In the genomic region with DNA sequence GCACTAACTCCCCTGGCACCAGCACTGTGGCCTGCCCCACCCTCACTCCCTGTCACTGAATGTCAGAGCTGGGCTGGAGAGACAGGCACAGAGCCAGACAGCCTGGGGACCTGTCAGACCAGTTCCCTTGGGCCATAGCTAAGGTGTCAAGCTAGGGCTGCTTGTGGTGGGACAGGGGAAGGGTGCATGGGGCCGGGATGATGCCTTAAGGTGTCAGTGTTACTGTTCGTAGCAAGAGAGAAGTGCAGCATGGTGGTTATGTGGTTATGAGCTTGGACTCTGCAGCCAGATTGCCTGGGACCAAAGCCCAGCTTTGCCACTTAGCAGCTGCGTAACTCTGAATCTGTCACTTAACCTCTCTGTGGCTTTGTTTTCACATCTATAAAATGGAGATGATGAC, we compare ENCODE assay signal across 8 cellular contexts. TPM values are rescaled to one million over a fixed set of nuclear protein-coding genes. Genes with fewer than 3 reads are reported as not detected.
DNase-seq lines count a peak whose midpoint lies in the region; ATAC-seq and TF ChIP-seq lines count a peak whose summit lies in the region.
"Had no signal": no experiment of that assay in that cellular context is flagged by ENCODE, and none has a peak within 500 bp of the region (broad histone marks: within the 10 kb centered on the region; RNA-seq: fewer than 3 reads in every experiment).

No MANE protein-coding gene starts in this region.

- no peaks in the 10 kb centered on the region for H3K9me2 ChIP-seq in OCI-LY7 (ENCODE audit: insufficient read depth, low read length)

- no peaks in the 10 kb centered on the region for H3K27me3 ChIP-seq in esophagus (ENCODE audit: control insufficient read depth in 1 of 2, insufficient read depth in 2 of 2, low read length in 2 of 2)

- WGBS in esophagus, 2 donors: 39 to 51% methylated on average over 3 of the region's 3 CpGs

- H3K4me2 ChIP-seq in OCI-LY7 (ENCODE audit: low read length): no peak overlapping the region

- CTCF ChIA-PET in OCI-LY7 (lab: Charles Lee; ENCODE audit: unreplicated experiment): interaction anchor here (2.0 kb wide), 1 partner anchor 14 kb away, joined by 6 read pairs; no protein-coding TSS in a partner anchor

- no peak overlapping the region for H2AFZ ChIP-seq in OCI-LY7 (ENCODE audit: low read length)

- H3K4me1 ChIP-seq in esophagus (ENCODE audit: control insufficient read depth in 2 of 2, insufficient read depth in 2 of 2, low read length in 1 of 2) (peaks cover 9 to 39% of the 10 kb centered on the region in 2 donors), OCI-LY7 (ENCODE audit: insufficient read depth, low read length, poor library complexity, severe bottlenecking) (peaks cover 59% of the 10 kb centered on the region)

- POLR2A ChIA-PET in OCI-LY7 (lab: Charles Lee): interaction anchor here (1.5 to 6.7 kb wide), 3 partner anchors 12 to 17 kb away, joined by 3 to 44 read pairs (median 9); no protein-coding TSS in a partner anchor

- peak; percentile 70 for DNase-seq in superior temporal gyrus (ENCODE audit: extremely low spot score)
- DNase-seq in foreskin melanocyte: no peak
- DNase-seq in OCI-LY7 (ENCODE audit: low spot score): no peak
- no peak for DNase-seq in amniotic stem cell (lab: John Stamatoyannopoulos, UW)
- DNase-seq: activated naive CD4-positive, alpha-beta T cell treated with anti-CD3 and anti-CD28 coated beads, Interleukin-2, amount 50 U/mL, for 16 hours had no signal

- TF ChIP-seq CTCF in OCI-LY7 (conservative IDR thresholded peaks at IDR 0.05; ENCODE audit: low read length): no peak

- no TSS peak for BruUV-seq in OCI-LY7 (replicated peaks; lab: Mats Ljungman, UMichigan)

- H3K9me3 ChIP-seq in esophagus (ENCODE audit: control insufficient read depth in 2 of 2, insufficient read depth in 1 of 2, low read depth in 1 of 2, low read length in 1 of 2): no peaks in the 10 kb centered on the region
- H3K9me3 ChIP-seq in OCI-LY7 (ENCODE audit: low read length): no peaks in the 10 kb centered on the region

- no peak overlapping the region for H3K4me3 ChIP-seq in esophagus (ENCODE audit: low read depth in 1 of 2, low read length in 2 of 2)
- no peak overlapping the region for H3K4me3 ChIP-seq in OCI-LY7 (ENCODE audit: low read depth, low read length, poor library complexity, severe bottlenecking)

- ATAC-seq in GM19438 (IDR thresholded peaks at IDR 0.05; ENCODE audit: low read depth, unreplicated experiment) (peak; percentile 16), HG03571 (IDR thresholded peaks at IDR 0.05; ENCODE audit: unreplicated experiment) (peak; percentile 12)

- H3K36me3 ChIP-seq in esophagus (ENCODE audit: control insufficient read depth in 2 of 2, insufficient read depth in 2 of 2, low read length in 1 of 2): peaks cover 0 to 8% of the 10 kb centered on the region in 2 donors
- no peaks in the 10 kb centered on the region for H3K36me3 ChIP-seq in OCI-LY7 (ENCODE audit: insufficient read depth, low read length)

- H3K79me2 ChIP-seq in OCI-LY7 (ENCODE audit: insufficient read depth, low read depth, low read length): no peaks in the 10 kb centered on the region

- no peaks in the 10 kb centered on the region for H4K20me1 ChIP-seq in OCI-LY7 (ENCODE audit: insufficient read depth, low read length)

- intact Hi-C loops in OCI-LY7 (cut with micrococcal nuclease; ENCODE audit: unreplicated experiment): no loop called here

- H3K27ac ChIP-seq in esophagus (ENCODE audit: low read depth in 2 of 2, low read length in 1 of 2): peak overlapping the region; percentile 83 to 92
- H3K27ac ChIP-seq in OCI-LY7 (ENCODE audit: low read depth, low read length, poor library complexity, severe bottlenecking): no peak overlapping the region

RNA-seq across cellular contexts. Expression of gene RAPGEF3, which starts 3.8 kb away (rescaled TPM):
- 10 to 100 TPM; 23.2 to 75.2 TPM for polyA plus RNA-seq in esophagus
- total RNA-seq in OCI-LY7 (2014; rRNA removed; shearing (Covaris generic)): 0.69 and 0.80 TPM in 2 replicates
- 2.9 and 4.7 TPM in 2 replicates for total RNA-seq in OCI-LY7 (2022)

RNA-seq across cellular contexts. Expression of gene SLC48A1, which starts 18.2 kb away (rescaled TPM):
- 10 to 100 TPM; 17.7 to 20.6 TPM for polyA plus RNA-seq in esophagus
- 3.8 and 9.6 TPM in 2 replicates for total RNA-seq in OCI-LY7 (2014; rRNA removed; shearing (Covaris generic))
- total RNA-seq in OCI-LY7 (2022): 8.6 and 12.0 TPM in 2 replicates

RNA-seq across cellular contexts. Expression of gene ENDOU, which starts 29.6 kb away (rescaled TPM):
- polyA plus RNA-seq in esophagus: 100 to 1,000 TPM; 101 to 139 TPM
- 0.19 TPM in 1 of 2 replicates, not detected in the other for total RNA-seq in OCI-LY7 (2014; rRNA removed; shearing (Covaris generic))
- total RNA-seq in OCI-LY7 (2022): 0.55 TPM in 1 of 2 replicates, not detected in the other

RNA-seq across cellular contexts. Expression of gene RPAP3, which starts 49.1 kb away (rescaled TPM):
- polyA plus RNA-seq in esophagus: 10 to 100 TPM in 1 of 2 donors, 1 to 10 TPM in 1; 5.3 to 11.6 TPM
- total RNA-seq in OCI-LY7 (2014; rRNA removed; shearing (Covaris generic)): 21.6 and 25.1 TPM in 2 replicates
- 52.9 and 53.9 TPM in 2 replicates for total RNA-seq in OCI-LY7 (2022)
